ENCODE assay signal across 1 cellular context in genomic region chr17:74748529-74749261, GRCh38.
TF ChIP-seq lines count a peak whose summit lies in the region.

Gene NHERF1, plus strand, starts transcription at chr17:74748628. Its CDS starts 219 bp downstream, at chr17:74748847.

TF ChIP-seq in HepG2, 621 proteins besides CTCF, POLR2A, EP300 and RAD21 (continued from another document and continues in another):
- no peak for TF ChIP-seq RNF219 (CRISPR knock-in tag; IDR thresholded peaks at IDR 0.05)
- TF ChIP-seq MIXL1 (CRISPR knock-in tag; IDR thresholded peaks at IDR 0.05), result peak; percentile 55
- no peak for TF ChIP-seq CSRNP2 (CRISPR knock-in tag; conservative IDR thresholded peaks at IDR 0.05; ENCODE audit: low read depth)
- peak; percentile 81; the same call in 1 of the 2 replicates for TF ChIP-seq ZNF224 (CRISPR knock-in tag; IDR thresholded peaks at IDR 0.05)
- no peak for TF ChIP-seq SETDB1 (CRISPR knock-in tag; IDR thresholded peaks at IDR 0.05; ENCODE audit: borderline replicate concordance)
- no peak for TF ChIP-seq MZF1 (CRISPR knock-in tag; IDR thresholded peaks at IDR 0.05; ENCODE audit: borderline replicate concordance)
- peak; percentile 22; the same call in 1 of the 2 replicates for TF ChIP-seq ZNF614 (CRISPR knock-in tag; IDR thresholded peaks at IDR 0.05; ENCODE audit: borderline replicate concordance)
- TF ChIP-seq ZBTB43 (CRISPR knock-in tag; conservative IDR thresholded peaks at IDR 0.05), result peak; percentile 81
- TF ChIP-seq E2F5 (CRISPR knock-in tag; conservative IDR thresholded peaks at IDR 0.05), result no peak
- peak; percentile 1; the same call in 1 of the 2 replicates for TF ChIP-seq ZNF556 (CRISPR knock-in tag; IDR thresholded peaks at IDR 0.05; ENCODE audit: borderline replicate concordance)
- TF ChIP-seq SOX13 (IDR thresholded peaks at IDR 0.05), result peak; percentile 45; the same call in 1 of the 2 replicates
- TF ChIP-seq SOX13 (CRISPR knock-in tag; conservative IDR thresholded peaks at IDR 0.05 in 1 of 2, IDR thresholded peaks at IDR 0.05 in 1 of 2), result peak in 1 of 2 experiments; percentile 37; a peak in 1 of 4 replicates
- no peak for TF ChIP-seq PBX2 (CRISPR knock-in tag; IDR thresholded peaks at IDR 0.05)
- TF ChIP-seq ZMYM2 (CRISPR knock-in tag; IDR thresholded peaks at IDR 0.05), result no peak
- TF ChIP-seq PHF5A (CRISPR knock-in tag; IDR thresholded peaks at IDR 0.05; ENCODE audit: low read depth, unreplicated experiment), result peak; percentile 24
- TF ChIP-seq TEF (CRISPR knock-in tag; IDR thresholded peaks at IDR 0.05), result peak; percentile 86
- no peak for TF ChIP-seq ZSCAN22 (CRISPR knock-in tag; IDR thresholded peaks at IDR 0.05)
- TF ChIP-seq SKIL (CRISPR knock-in tag; IDR thresholded peaks at IDR 0.05; ENCODE audit: borderline replicate concordance), result peak; percentile 77
- TF ChIP-seq ZNF780A (CRISPR knock-in tag; IDR thresholded peaks at IDR 0.05), result no peak; the same call in 1 of the 2 replicates
- no peak; the same call in none of the 2 replicates for TF ChIP-seq SIN3B (IDR thresholded peaks at IDR 0.05; ENCODE audit: low read length)
- peak; percentile 66 for TF ChIP-seq POGK (CRISPR knock-in tag; conservative IDR thresholded peaks at IDR 0.05)
- TF ChIP-seq THAP11 (CRISPR knock-in tag; IDR thresholded peaks at IDR 0.05), result peak; percentile 76
- TF ChIP-seq ZNF235 (CRISPR knock-in tag; IDR thresholded peaks at IDR 0.05; ENCODE audit: borderline replicate concordance), result peak; percentile 97
- TF ChIP-seq ZFYVE20 (CRISPR knock-in tag; IDR thresholded peaks at IDR 0.05; ENCODE audit: borderline replicate concordance, low read depth), result 0 out of 2 replicates have a peak, but pooled peaks have one; percentile 13
- TF ChIP-seq TARDBP (CRISPR knock-in tag; IDR thresholded peaks at IDR 0.05), result peak; percentile 51; the same call in 1 of the 2 replicates
- no peak for TF ChIP-seq ZBED4 (CRISPR knock-in tag; IDR thresholded peaks at IDR 0.05; ENCODE audit: borderline replicate concordance)
- no peak for TF ChIP-seq MBD4 (IDR thresholded peaks at IDR 0.05; ENCODE audit: borderline replicate concordance, low read length)
- TF ChIP-seq RBFOX2 (IDR thresholded peaks at IDR 0.05; ENCODE audit: low read depth, low read length), result peak; percentile 98
- TF ChIP-seq NAIF1 (CRISPR knock-in tag; IDR thresholded peaks at IDR 0.05; ENCODE audit: borderline replicate concordance), result no peak; the same call in 1 of the 2 replicates
- peak; percentile 69 for TF ChIP-seq ZFX (CRISPR knock-in tag; IDR thresholded peaks at IDR 0.05; ENCODE audit: low read depth)
- 0 out of 2 replicates have a peak, but pooled peaks have one; percentile 22 for TF ChIP-seq STAT6 (CRISPR knock-in tag; IDR thresholded peaks at IDR 0.05; ENCODE audit: borderline replicate concordance)
- peak; percentile 87 to 90 for TF ChIP-seq HMGXB4 (CRISPR knock-in tag; IDR thresholded peaks at IDR 0.05; ENCODE audit: borderline replicate concordance in 1 of 2, low read depth in 1 of 2)
- TF ChIP-seq THAP7 (CRISPR knock-in tag; IDR thresholded peaks at IDR 0.05), result peak; percentile 44; the same call in 1 of the 2 replicates
